In genomic region chr19:39645800-39646411, GRCh38 we compare ENCODE assay signal across 14 cellular contexts. TPM values are rescaled to one million over a fixed set of nuclear protein-coding genes. Genes with fewer than 3 reads are reported as not detected.
DNase-seq lines count a peak whose midpoint lies in the region; ATAC-seq, FAIRE-seq and TF ChIP-seq lines count a peak whose summit lies in the region.
"Had no signal": no experiment of that assay in that cellular context is flagged by ENCODE, and none has a peak within 500 bp of the region (broad histone marks: within the 10 kb centered on the region; RNA-seq: fewer than 3 reads in every experiment).

No MANE protein-coding gene starts in this region.

- H3K27ac ChIP-seq in A549, result no peak overlapping the region
- H3K27ac ChIP-seq: parathyroid adenoma had no signal

- H3K27me3 Mint-ChIP-seq in activated CD4-positive, alpha-beta T cell treated with anti-CD3 and anti-CD28 coated beads, Interleukin-2, amount 10 ng/mL, durations not matched to agents 7 days and 5 days, result peaks cover 29% of the 10 kb centered on the region

- H3K9me3 ChIP-seq in A549, result 0 out of 3 replicates have a peak, but pooled peaks cover 2% of the 10 kb centered on the region

- no peak for TF ChIP-seq CTCF in A549 (IDR thresholded peaks at IDR 0.05)
- no peak for TF ChIP-seq CTCF in HFF-Myc (IDR thresholded peaks at IDR 0.05; ENCODE audit: low read depth, low read length, missing control alignments)

- H3K27ac Mint-ChIP-seq in activated CD4-positive, alpha-beta T cell treated with anti-CD3 and anti-CD28 coated beads, Interleukin-2, amount 10 ng/mL, durations not matched to agents 7 days and 5 days, result no peak overlapping the region
- H3K27ac Mint-ChIP-seq: CD4-positive, CD25-positive, alpha-beta regulatory T cell had no signal

- H3K4me2 ChIP-seq in A549, result no peak overlapping the region

- ATAC-seq in A549 (no peak), GM19023 (IDR thresholded peaks at IDR 0.05; ENCODE audit: unreplicated experiment) (no peak), HG02884 (IDR thresholded peaks at IDR 0.05; ENCODE audit: unreplicated experiment) (no peak)
- ATAC-seq: activated T-cell treated with anti-CD3 and anti-CD28 coated beads, Interleukin-2, amount 50 U/mL, for 4 hours had no signal

- CTCF ChIA-PET in A549 (lab: Yijun Ruan, JAX), result interaction anchor here (1.0 to 1.8 kb wide), 9 partner anchors 9 to 171 kb away, joined by 3 to 5 read pairs (median 4); partner anchors contain the start of genes EID2B and LGALS16
- CTCF ChIA-PET in activated CD4-positive, alpha-beta T cell treated with anti-CD3 and anti-CD28 coated beads, Interleukin-2, amount 10 ng/mL, durations not matched to agents 7 days and 5 days (lab: Charles Lee), result interaction anchor here (1.1 to 1.3 kb wide), 2 partner anchors 48 to 94 kb away, joined by 3 read pairs; no protein-coding TSS in a partner anchor

- TF ChIP-seq RAD21 in A549 (conservative IDR thresholded peaks at IDR 0.05 in 1 of 2, IDR thresholded peaks at IDR 0.05 in 1 of 2), result no peak

- H3K4me3 Mint-ChIP-seq in activated CD4-positive, alpha-beta T cell treated with anti-CD3 and anti-CD28 coated beads, Interleukin-2, amount 10 ng/mL, durations not matched to agents 7 days and 5 days, result no peak overlapping the region
- H3K4me3 Mint-ChIP-seq: activated T-cell treated with anti-CD3 and anti-CD28 coated beads, Interleukin-2, amount 50 U/mL, for 4 hours; CD4-positive, CD25-positive, alpha-beta regulatory T cell had no signal

- no peaks in the 10 kb centered on the region for H3K4me1 Mint-ChIP-seq in activated CD4-positive, alpha-beta T cell treated with anti-CD3 and anti-CD28 coated beads, Interleukin-2, amount 10 ng/mL, durations not matched to agents 7 days and 5 days

- peaks cover 11% of the 10 kb centered on the region; the same call in 2 of the 3 replicates for H3K4me1 ChIP-seq in A549
- H3K4me1 ChIP-seq: parathyroid adenoma had no signal

- no peak for DNase-seq in A549 (ENCODE audit: low read depth in 1 of 2, low spot score in 1 of 2)
- peak; percentile 3 for DNase-seq in HFF-Myc (ENCODE audit: extremely low read depth, low read depth)
- peak; percentile 21 for DNase-seq in activated CD4-positive, alpha-beta T cell treated with anti-CD3 and anti-CD28 coated beads, Interleukin-2, amount 10 ng/mL, durations not matched to agents 7 days and 5 days
- peak; percentile 4 for DNase-seq in glomerular endothelial cell (ENCODE audit: extremely low read depth, low read depth, low spot score)
- no peak for DNase-seq in HCEC 1CT
- no peak for DNase-seq in NCI-H1694 treated with DMSO at 0.1 percent for 48 hours (lab: John Stamatoyannopoulos, UW)
- DNase-seq: activated T-cell treated with anti-CD3 and anti-CD28 coated beads, Interleukin-2, amount 50 U/mL, for 4 hours; islet precursor cell; NCI-H2171; SW 1271 had no signal

- H3K9me3 Mint-ChIP-seq in activated CD4-positive, alpha-beta T cell treated with anti-CD3 and anti-CD28 coated beads, Interleukin-2, amount 10 ng/mL, durations not matched to agents 7 days and 5 days, result peaks cover 3% of the 10 kb centered on the region
- H3K9me3 Mint-ChIP-seq: activated T-cell treated with anti-CD3 and anti-CD28 coated beads, Interleukin-2, amount 50 U/mL, for 4 hours had no signal

- TF ChIP-seq POLR2A in A549 (IDR thresholded peaks at IDR 0.05; ENCODE audit: low read length), result no peak

- TF ChIP-seq EP300 in A549 (IDR thresholded peaks at IDR 0.05), result no peak

- H3K4me3 ChIP-seq in A549, result no peak overlapping the region
- no peak overlapping the region for H3K4me3 ChIP-seq in HFF-Myc (replicated peaks; ENCODE audit: low read depth, low read length)

- FAIRE-seq in A549 (lab: Jason Lieb, UNC), result no peak

- POLR2A ChIA-PET in A549 (lab: Yijun Ruan, JAX), result no interaction called here
- POLR2A ChIA-PET in activated CD4-positive, alpha-beta T cell treated with anti-CD3 and anti-CD28 coated beads, Interleukin-2, amount 10 ng/mL, durations not matched to agents 7 days and 5 days (lab: Charles Lee), result no interaction called here

- WGBS in A549 (ENCODE audit: missing lambda C conversion rate), result 12% methylated on average over 6 of the region's 6 CpGs

- no peaks in the 10 kb centered on the region for H3K36me3 Mint-ChIP-seq in activated CD4-positive, alpha-beta T cell treated with anti-CD3 and anti-CD28 coated beads, Interleukin-2, amount 10 ng/mL, durations not matched to agents 7 days and 5 days (ENCODE audit: low read depth)
- H3K36me3 Mint-ChIP-seq: CD4-positive, CD25-positive, alpha-beta regulatory T cell had no signal

TF ChIP-seq in A549, 52 proteins besides CTCF, POLR2A, EP300 and RAD21:
- TF ChIP-seq REST (IDR thresholded peaks at IDR 0.05) (peak; percentile 98), EHMT2 (IDR thresholded peaks at IDR 0.05; ENCODE audit: low read depth) (peak; percentile 98), HOXB5 (CRISPR knock-in tag; IDR thresholded peaks at IDR 0.05) (0 out of 2 replicates have a peak, but pooled peaks have one; percentile 17), FOSB (CRISPR knock-in tag; IDR thresholded peaks at IDR 0.05) (no peak)

RNA-seq across cellular contexts. Expression of gene LGALS16, which starts 9.8 kb away (rescaled TPM):
- not detected in 2 replicates for polyA plus RNA-seq in A549 (2011; rRNA removed)
- polyA plus RNA-seq in A549 (2012; cell fraction: cytosol; rRNA removed), result not detected in 2 replicates
- polyA plus RNA-seq in A549 (2012; cell fraction: nucleus; rRNA removed), result not detected in 2 replicates
- polyA plus RNA-seq in A549 (2017; fragmentation: RNase III; extraction: RNeasy Plus Mini Kit Qiagen cat#74134 plus additional on column Dnase treatment), result not detected in 3 replicates
- not detected in 2 replicates for polyA minus RNA-seq in A549 (2011; rRNA and poly(A)+ RNA removed)
- total RNA-seq in activated CD4-positive, alpha-beta T cell treated with anti-CD3 and anti-CD28 coated beads, Interleukin-2, amount 10 ng/mL, durations not matched to agents 7 days and 5 days, result not detected
- not detected in 2 replicates for total RNA-seq in glomerular endothelial cell
- total RNA-seq: activated T-cell treated with anti-CD3 and anti-CD28 coated beads, Interleukin-2, amount 50 U/mL, for 4 hours; CD4-positive, CD25-positive, alpha-beta regulatory T cell had no signal
- polyA plus RNA-seq: CD4-positive, CD25-positive, alpha-beta regulatory T cell had no signal

RNA-seq across cellular contexts. Expression of gene LGALS13, which starts 43.6 kb away (rescaled TPM):
- polyA plus RNA-seq in A549 (2011; rRNA removed) (not detected in 2 replicates), A549 (2017; fragmentation: RNase III; extraction: RNeasy Plus Mini Kit Qiagen cat#74134 plus additional on column Dnase treatment) (not detected in 3 replicates)
- polyA plus RNA-seq in A549 (2012; cell fraction: cytosol; rRNA removed), result not detected in 2 replicates
- polyA plus RNA-seq in A549 (2012; cell fraction: nucleus; rRNA removed), result not detected in 2 replicates
- not detected in 2 replicates for polyA minus RNA-seq in A549 (2011; rRNA and poly(A)+ RNA removed)
- total RNA-seq in activated CD4-positive, alpha-beta T cell treated with anti-CD3 and anti-CD28 coated beads, Interleukin-2, amount 10 ng/mL, durations not matched to agents 7 days and 5 days, result not detected
- total RNA-seq in glomerular endothelial cell, result not detected in 2 replicates
- total RNA-seq: activated T-cell treated with anti-CD3 and anti-CD28 coated beads, Interleukin-2, amount 50 U/mL, for 4 hours; CD4-positive, CD25-positive, alpha-beta regulatory T cell had no signal
- polyA plus RNA-seq: CD4-positive, CD25-positive, alpha-beta regulatory T cell had no signal

RNA-seq across cellular contexts. Expression of gene LGALS14, which starts 58.4 kb away (rescaled TPM):
- polyA plus RNA-seq in A549 (2011; rRNA removed) (not detected in 2 replicates), A549 (2017; fragmentation: RNase III; extraction: RNeasy Plus Mini Kit Qiagen cat#74134 plus additional on column Dnase treatment) (not detected in 3 replicates)
- polyA plus RNA-seq in A549 (2012; cell fraction: cytosol; rRNA removed), result not detected in 2 replicates
- polyA plus RNA-seq in A549 (2012; cell fraction: nucleus; rRNA removed), result not detected in 2 replicates
- not detected in 2 replicates for polyA minus RNA-seq in A549 (2011; rRNA and poly(A)+ RNA removed)
- total RNA-seq in activated CD4-positive, alpha-beta T cell treated with anti-CD3 and anti-CD28 coated beads, Interleukin-2, amount 10 ng/mL, durations not matched to agents 7 days and 5 days, result not detected
- not detected in 2 replicates for total RNA-seq in glomerular endothelial cell
- total RNA-seq: activated T-cell treated with anti-CD3 and anti-CD28 coated beads, Interleukin-2, amount 50 U/mL, for 4 hours; CD4-positive, CD25-positive, alpha-beta regulatory T cell had no signal

Comparison
In these comparisons a context has a peak if more than half of its experiments do, and no peak if none do; other contexts are left out.
1. DNase-seq: peak in HFF-Myc (single experiment), activated CD4-positive, alpha-beta T cell treated with anti-CD3 and anti-CD28 coated beads, Interleukin-2, amount 10 ng/mL, durations not matched to agents 7 days and 5 days (single experiment) and glomerular endothelial cell (single experiment); none in A549 (0 of 2), HCEC 1CT (single experiment) and NCI-H1694 treated with DMSO at 0.1 percent for 48 hours (single experiment).